In the genomic region with DNA sequence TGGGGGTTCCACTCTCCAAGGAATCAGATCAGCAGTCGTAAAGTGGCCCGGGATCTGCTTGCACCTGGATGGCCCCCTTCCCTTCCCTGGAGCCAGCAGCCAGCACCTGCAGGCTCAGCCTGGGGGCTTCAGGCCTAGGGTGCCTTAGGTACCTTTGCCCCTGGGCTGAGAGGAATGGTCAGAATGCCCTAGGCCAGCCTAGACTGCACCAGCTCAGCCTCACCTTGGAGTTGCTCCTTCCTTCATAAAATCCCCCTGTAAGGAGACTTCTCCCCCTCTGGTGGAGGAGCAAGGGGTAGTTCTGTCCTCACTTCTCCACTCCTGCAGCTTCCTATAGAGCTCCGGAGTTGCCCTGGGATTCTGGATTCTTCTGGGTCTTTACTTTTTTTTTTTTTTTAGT, we compare ENCODE assay signal across 37 cellular contexts. TPM values are rescaled to one million over a fixed set of nuclear protein-coding genes. Genes with fewer than 3 reads are reported as not detected.
"Had no signal": no experiment of that assay in that cellular context is flagged by ENCODE, and none has a peak within 500 bp of the region (broad histone marks: within the 10 kb centered on the region; RNA-seq: fewer than 3 reads in every experiment).

No MANE protein-coding gene starts in this region.

- H3K4me3 ChIP-seq: ascending aorta, cardiac muscle cell, coronary artery, dorsolateral prefrontal cortex, heart left ventricle, left lung, lung, mucosa of descending colon, psoas muscle, smooth muscle cell, suprapubic skin, tibial artery had no signal

- H3K27me3 ChIP-seq: ascending aorta, cardiac muscle cell had no signal

- H3K9ac ChIP-seq: parathyroid adenoma had no signal

- H3K27ac ChIP-seq: ascending aorta, cardiac muscle cell, coronary artery, dorsolateral prefrontal cortex, heart left ventricle, left lung, parathyroid adenoma, psoas muscle, suprapubic skin, tibial artery, VCaP had no signal

- H2AFZ ChIP-seq: parathyroid adenoma had no signal

- H3K4me2 ChIP-seq: smooth muscle cell had no signal

- H3K36me3 ChIP-seq: ascending aorta, cardiac muscle cell, heart left ventricle, left lung, suprapubic skin, tibial artery had no signal

- ATAC-seq: heart left ventricle; left lung; mucosa of descending colon; psoas muscle; stimulated activated memory B cell treated with anti-CD40 and anti-IgM and Interleukin-4, amounts not matched to agents 10 μg/mL and 1 μg/mL and 100 μg/mL, for 72 hours had no signal

- DNase-seq: activated CD4-positive, alpha-beta memory T cell treated with anti-CD3 and anti-CD28 coated beads for 36 hours; activated CD4-positive, alpha-beta T cell treated with anti-CD3 and anti-CD28 coated beads, Interleukin-2, amount 10 ng/mL, durations not matched to agents 24 days and 14 days; activated CD4-positive, CD25-positive, alpha-beta regulatory T cell treated with anti-CD3 and anti-CD28 coated beads, Interleukin-2, amount 50 U/mL, for 72 hours; activated CD8-positive, alpha-beta memory T cell treated with anti-CD3 and anti-CD28 coated beads, Interleukin-2, amount 50 U/mL, for 4 hours; activated gamma-delta T cell; activated naive CD4-positive, alpha-beta T cell treated with anti-CD3 and anti-CD28 coated beads, Interleukin-2, amount 10 ng/mL, durations not matched to agents 7 days and 5 days; activated naive CD8-positive, alpha-beta T cell treated with anti-CD3 and anti-CD28 coated beads, Interleukin-2, amount 10 ng/mL, durations not matched to agents 7 days and 5 days; activated T-cell treated with anti-CD3 and anti-CD28 coated beads, Interleukin-2, amount 50 U/mL, for 1 hour; dorsolateral prefrontal cortex; effector memory CD4-positive, alpha-beta T cell; erythroblast; foreskin fibroblast; heart left ventricle; hypothalamus; kidney glomerular epithelial cell; left lung; mucosa of descending colon; occipital lobe; psoas muscle; stimulated activated CD4-positive, alpha-beta T cell treated with anti-CD3 and anti-CD28 coated beads, Interleukin-1b, Interleukin-23, amount 100 ng/mL, for 48 hours; stimulated activated CD4-positive, alpha-beta T cell treated with anti-CD3 and anti-CD28 coated beads, Interleukin-4, amount 100 ng/mL, for 4 hours; stimulated activated CD8-positive, alpha-beta memory T cell treated with anti-CD3 and anti-CD28 coated beads, Interleukin-4, amount 100 ng/mL, for 48 hours; T-helper 9 cell; tibial artery had no signal

- H3K4me1 ChIP-seq: ascending aorta, heart left ventricle, left lung, parathyroid adenoma, psoas muscle, suprapubic skin, tibial artery had no signal

- H3K9me3 ChIP-seq: psoas muscle had no signal

RNA-seq across cellular contexts. Expression of a gene that starts 32.4 kb away (rescaled TPM):
- total RNA-seq: activated CD4-positive, alpha-beta memory T cell treated with anti-CD3 and anti-CD28 coated beads for 36 hours; activated CD4-positive, alpha-beta T cell treated with anti-CD3 and anti-CD28 coated beads, Interleukin-2, amount 10 ng/mL, durations not matched to agents 24 days and 14 days; activated CD8-positive, alpha-beta memory T cell treated with anti-CD3 and anti-CD28 coated beads for 36 hours; activated naive CD8-positive, alpha-beta T cell treated with anti-CD3 and anti-CD28 coated beads, Interleukin-2, amount 10 ng/mL, durations not matched to agents 7 days and 5 days; activated T-helper 1 cell treated with anti-CD3 and anti-CD28 coated beads, Interleukin-12 subunit alpha, Interleukin-12 subunit beta, Interleukin-2, Interleukin-4 antibody, amounts not matched to agents 30 ng/mL and 10 ng/mL and 1 ng/mL, durations not matched to agents 14 hours and 24 hours and 36 hours; ascending aorta; cardiac muscle cell; mucosa of descending colon; occipital lobe; smooth muscle cell; suprapubic skin; ureter had no signal
- polyA plus RNA-seq: cardiac muscle cell, heart left ventricle, neural cell, smooth muscle cell had no signal
